Comparison of ENCODE assay signal across 1 cellular context in genomic region chr7:3106353-3106752, GRCh38.
TF ChIP-seq lines count a peak whose summit lies in the region.

No MANE protein-coding gene starts in this region.

TF ChIP-seq in GM23338, 12 proteins besides CTCF, POLR2A, EP300 and RAD21 (continued from another document):
- TF ChIP-seq REST (IDR thresholded peaks at IDR 0.05; ENCODE audit: unreplicated experiment), result no peak
- TF ChIP-seq ZNF331 (CRISPR knock-in tag; IDR thresholded peaks at IDR 0.05; ENCODE audit: low read depth), result no peak
